Comparison of ENCODE assay signal across 13 cellular contexts in genomic region chr4:153763404-153763803, GRCh38. TPM values are rescaled to one million over a fixed set of nuclear protein-coding genes. Genes with fewer than 3 reads are reported as not detected.
DNase-seq lines count a peak whose midpoint lies in the region; ATAC-seq and TF ChIP-seq lines count a peak whose summit lies in the region.
"Had no signal": no experiment of that assay in that cellular context is flagged by ENCODE, and none has a peak within 500 bp of the region (broad histone marks: within the 10 kb centered on the region; RNA-seq: fewer than 3 reads in every experiment).

No MANE protein-coding gene starts in this region.

- H3K79me2 ChIP-seq in HCT116 (ENCODE audit: insufficient read depth, low read length), result no peaks in the 10 kb centered on the region
- no peaks in the 10 kb centered on the region for H3K79me2 ChIP-seq in trophoblast cell (ENCODE audit: control insufficient read depth, insufficient read depth, low read length, poor library complexity)

- no peak for ATAC-seq in CD4-positive, alpha-beta T cell (ENCODE audit: poor library complexity)
- peak; percentile 54; the same call in 1 of the 2 replicates for ATAC-seq in HCT116
- ATAC-seq in naive thymus-derived CD4-positive, alpha-beta T cell, result no peak
- ATAC-seq: left ventricle myocardium superior had no signal

- H2BK5ac ChIP-seq in trophoblast cell (ENCODE audit: low read depth, low read length, poor library complexity), result no peak overlapping the region

- H3K18ac ChIP-seq in trophoblast cell (ENCODE audit: low read length), result no peak overlapping the region

- no peaks in the 10 kb centered on the region for H3K79me1 ChIP-seq in trophoblast cell (ENCODE audit: low read length)

- H3K36me3 Mint-ChIP-seq in CD4-positive, alpha-beta T cell (ENCODE audit: low read depth), result no peaks in the 10 kb centered on the region
- no peaks in the 10 kb centered on the region for H3K36me3 Mint-ChIP-seq in glutamatergic neuron (ENCODE audit: unreplicated experiment)
- peaks cover 0 to 4% (median 0%) of the 10 kb centered on the region in 5 donors for H3K36me3 Mint-ChIP-seq in naive thymus-derived CD4-positive, alpha-beta T cell

- no peak overlapping the region for H4K12ac ChIP-seq in trophoblast cell (ENCODE audit: low read depth, low read length)

- TF ChIP-seq RAD21 in HCT116 (IDR thresholded peaks at IDR 0.05; ENCODE audit: low read depth), result peak; percentile 50

- H3K27ac Mint-ChIP-seq in CD4-positive, alpha-beta T cell, result no peak overlapping the region
- no peak overlapping the region for H3K27ac Mint-ChIP-seq in glutamatergic neuron (ENCODE audit: unreplicated experiment)
- peak overlapping the region in 2 of 9 donors; percentile 22 to 76 for H3K27ac Mint-ChIP-seq in naive thymus-derived CD4-positive, alpha-beta T cell

- H3K27me3 Mint-ChIP-seq in CD4-positive, alpha-beta T cell, result peaks cover 44% of the 10 kb centered on the region
- peaks cover 2% of the 10 kb centered on the region for H3K27me3 Mint-ChIP-seq in glutamatergic neuron (ENCODE audit: unreplicated experiment)
- peaks cover 0 to 57% (median 14%) of the 10 kb centered on the region in 5 donors for H3K27me3 Mint-ChIP-seq in naive thymus-derived CD4-positive, alpha-beta T cell

- H3K4me3 ChIP-seq in HCT116 (replicated peaks in 1 of 2; ENCODE audit: low read depth in 1 of 2, low read length in 2 of 2) (no peak overlapping the region), trophoblast cell (ENCODE audit: low read depth, low read length) (no peak overlapping the region)
- no peak overlapping the region for H3K4me3 ChIP-seq in naive thymus-derived CD4-positive, alpha-beta T cell (ENCODE audit: low read length)
- H3K4me3 ChIP-seq: HAP-1, SK-N-MC had no signal

- H4K91ac ChIP-seq in trophoblast cell (ENCODE audit: low read depth, low read length), result no peak overlapping the region

- no peak for TF ChIP-seq POLR2A in HCT116 (IDR thresholded peaks at IDR 0.05; ENCODE audit: borderline replicate concordance, extremely low read depth, insufficient read depth, insufficient read length)

- H4K20me1 ChIP-seq in HCT116 (ENCODE audit: insufficient read depth), result no peaks in the 10 kb centered on the region

- no peak overlapping the region for H3K4ac ChIP-seq in trophoblast cell (ENCODE audit: low read depth, low read length)

- H3K36me3 ChIP-seq in HCT116 (ENCODE audit: control insufficient read depth in 1 of 2, insufficient read depth in 2 of 2, low read length in 2 of 2), result no peaks in the 10 kb centered on the region
- no peaks in the 10 kb centered on the region for H3K36me3 ChIP-seq in naive thymus-derived CD4-positive, alpha-beta T cell (ENCODE audit: control insufficient read depth in 2 of 3, insufficient read depth in 3 of 3, low read length in 3 of 3)
- H3K36me3 ChIP-seq in trophoblast cell (ENCODE audit: control insufficient read depth in 1 of 2, insufficient read depth in 2 of 2, low read length in 2 of 2), result no peaks in the 10 kb centered on the region
- H3K36me3 ChIP-seq: HAP-1 had no signal

- H2AK5ac ChIP-seq in trophoblast cell (ENCODE audit: low read length), result no peak overlapping the region

- H3K4me2 ChIP-seq in HCT116 (ENCODE audit: low read length) (no peak overlapping the region), trophoblast cell (ENCODE audit: low read length) (no peak overlapping the region)

- no peak overlapping the region for H3K23ac ChIP-seq in trophoblast cell (ENCODE audit: low read length)

- H3K4me3 Mint-ChIP-seq in CD4-positive, alpha-beta T cell, result peak overlapping the region; percentile 57
- H3K4me3 Mint-ChIP-seq in glutamatergic neuron (ENCODE audit: unreplicated experiment), result no peak overlapping the region
- no peak overlapping the region for H3K4me3 Mint-ChIP-seq in naive thymus-derived CD4-positive, alpha-beta T cell

- intact Hi-C loops in CD4-positive, alpha-beta T cell (cut with DNase I, micrococcal nuclease), result no loop called here
- intact Hi-C loops in HCT116 (cut with micrococcal nuclease), result no loop called here
- intact Hi-C loops in cardiac septum (cut with DNase I), result no loop called here
- intact Hi-C loops in naive thymus-derived CD4-positive, alpha-beta T cell (cut with micrococcal nuclease), result no loop called here

- no peak overlapping the region for H2BK12ac ChIP-seq in trophoblast cell (ENCODE audit: low read length)

- no peaks in the 10 kb centered on the region for H3K9me3 ChIP-seq in CD4-positive, alpha-beta T cell (ENCODE audit: control insufficient read depth, low read length)
- H3K9me3 ChIP-seq in HCT116 (ENCODE audit: control insufficient read depth in 1 of 2, insufficient read depth in 1 of 2, low read depth in 1 of 2, low read length in 2 of 2) (no peaks in the 10 kb centered on the region), trophoblast cell (ENCODE audit: insufficient read depth, low read depth, low read length) (peaks cover 2% of the 10 kb centered on the region)
- no peaks in the 10 kb centered on the region for H3K9me3 ChIP-seq in naive thymus-derived CD4-positive, alpha-beta T cell (ENCODE audit: control insufficient read depth in 2 of 3, low read length in 3 of 3)
- H3K9me3 ChIP-seq: HAP-1 had no signal

- CTCF ChIA-PET in CD4-positive, alpha-beta T cell (lab: Charles Lee), result no interaction called here
- CTCF ChIA-PET in HCT116 (lab: Charles Lee), result no interaction called here
- CTCF ChIA-PET in naive thymus-derived CD4-positive, alpha-beta T cell (lab: Charles Lee), result interaction anchor here (1.3 kb wide), 1 partner anchor 129 kb away, joined by 3 read pairs; no protein-coding TSS in a partner anchor

- H3K4me1 Mint-ChIP-seq in CD4-positive, alpha-beta T cell (ENCODE audit: low read depth), result peaks cover 9% of the 10 kb centered on the region
- no peaks in the 10 kb centered on the region for H3K4me1 Mint-ChIP-seq in glutamatergic neuron (ENCODE audit: low read depth, unreplicated experiment)
- H3K4me1 Mint-ChIP-seq in naive thymus-derived CD4-positive, alpha-beta T cell, result peaks cover 0 to 37% (median 24%) of the 10 kb centered on the region in 7 donors

- H4K8ac ChIP-seq in trophoblast cell (ENCODE audit: low read depth, low read length), result no peak overlapping the region

- H2AFZ ChIP-seq in HCT116 (ENCODE audit: low read depth, low read length, poor library complexity, severe bottlenecking), result no peak overlapping the region
- H2AFZ ChIP-seq in trophoblast cell (ENCODE audit: insufficient read depth, low read length, poor library complexity), result no peak overlapping the region

- no CpG with 5 or more reads among the region's 1 CpG for WGBS in trophoblast cell (ENCODE audit: extremely low coverage, insufficient coverage, insufficient read length)

- H3K27me3 ChIP-seq in CD4-positive, alpha-beta T cell (ENCODE audit: control insufficient read depth, insufficient read depth, low read length), result peaks cover 5% of the 10 kb centered on the region
- H3K27me3 ChIP-seq in HCT116 (ENCODE audit: insufficient read depth, low read length) (no peaks in the 10 kb centered on the region), trophoblast cell (ENCODE audit: insufficient read depth, low read length) (peaks cover 12% of the 10 kb centered on the region)
- no peaks in the 10 kb centered on the region for H3K27me3 ChIP-seq in naive thymus-derived CD4-positive, alpha-beta T cell (ENCODE audit: control insufficient read depth in 2 of 2, insufficient read depth in 2 of 2, low read length in 2 of 2)

- H3K27ac ChIP-seq in CD4-positive, alpha-beta T cell (ENCODE audit: low read depth, low read length), result no peak overlapping the region
- H3K27ac ChIP-seq in HCT116 (ENCODE audit: low read depth, low read length), result no peak overlapping the region
- H3K27ac ChIP-seq in naive thymus-derived CD4-positive, alpha-beta T cell (ENCODE audit: low read depth, low read length), result no peak overlapping the region
- no peak overlapping the region for H3K27ac ChIP-seq in trophoblast cell (ENCODE audit: low read depth, low read length)

- H3K9ac ChIP-seq in HCT116 (ENCODE audit: low read length) (no peak overlapping the region), trophoblast cell (ENCODE audit: low read length) (no peak overlapping the region)

- no peak overlapping the region for H2BK120ac ChIP-seq in trophoblast cell (ENCODE audit: insufficient read depth, low read length, poor library complexity)

- POLR2A ChIA-PET in CD4-positive, alpha-beta T cell (lab: Charles Lee), result no interaction called here
- POLR2A ChIA-PET in HCT116 (lab: Charles Lee), result no interaction called here
- POLR2A ChIA-PET in naive thymus-derived CD4-positive, alpha-beta T cell (lab: Charles Lee), result no interaction called here

- no peak for TF ChIP-seq CTCF in CD4-positive, alpha-beta T cell (IDR thresholded peaks at IDR 0.05)
- TF ChIP-seq CTCF in HCT116 (IDR thresholded peaks at IDR 0.05 in 2 of 3, conservative IDR thresholded peaks at IDR 0.05 in 1 of 3; ENCODE audit: borderline replicate concordance in 1 of 3, insufficient read depth in 1 of 3, low read depth in 2 of 3, low read length in 2 of 3) (peak; percentile 27 to 57 (median 50); a peak in 4 of 6 replicates), glutamatergic neuron (IDR thresholded peaks at IDR 0.05; ENCODE audit: partially characterized antibody, unreplicated experiment) (peak; percentile 40)

- H3K9me3 Mint-ChIP-seq in CD4-positive, alpha-beta T cell, result no peaks in the 10 kb centered on the region
- H3K9me3 Mint-ChIP-seq in glutamatergic neuron (ENCODE audit: unreplicated experiment), result no peaks in the 10 kb centered on the region
- H3K9me3 Mint-ChIP-seq in naive thymus-derived CD4-positive, alpha-beta T cell, result peaks cover 0 to 5% (median 0%) of the 10 kb centered on the region in 11 donors

- DNase-seq in CD4-positive, alpha-beta T cell, result no peak
- DNase-seq in HCT116 (ENCODE audit: low read depth, low spot score) (no peak), SKM-1 (lab: John Stamatoyannopoulos, UW; ENCODE audit: unreplicated experiment) (peak; percentile 38), glutamatergic neuron (no peak), NCI-H2081 (lab: John Stamatoyannopoulos, UW) (no peak), cardiac septum (ENCODE audit: low spot score) (no peak), trophoblast cell (no peak)
- no peak for DNase-seq in naive thymus-derived CD4-positive, alpha-beta T cell
- DNase-seq: DMS79 treated with DMSO at 0.1 percent for 48 hours, left ventricle myocardium superior, NCI-H2029 treated with DMSO at 0.1 percent for 48 hours had no signal

- no peak overlapping the region for H3K14ac ChIP-seq in trophoblast cell (ENCODE audit: low read length)

- no peaks in the 10 kb centered on the region for H3K4me1 ChIP-seq in HCT116 (ENCODE audit: control insufficient read depth in 1 of 2, insufficient read depth in 2 of 2, low read length in 2 of 2)
- peaks cover 0 to 8% of the 10 kb centered on the region in 2 donors for H3K4me1 ChIP-seq in naive thymus-derived CD4-positive, alpha-beta T cell (ENCODE audit: control insufficient read depth in 2 of 2, insufficient read depth in 2 of 2, low read length in 2 of 2)
- H3K4me1 ChIP-seq in trophoblast cell (ENCODE audit: control insufficient read depth in 1 of 2, insufficient read depth in 2 of 2, low read length in 2 of 2), result peaks cover 5 to 6% of the 10 kb centered on the region in 2 experiments

- BruUV-seq in HCT116 (replicated peaks; lab: Mats Ljungman, UMichigan), result no TSS peak

- no peaks in the 10 kb centered on the region for H3K9me2 ChIP-seq in HCT116 (ENCODE audit: insufficient read depth)

- RAD21 ChIA-PET in HCT116 (lab: Charles Lee; ENCODE audit: low non-redundant PET in 1 of 2, low total read pairs in 2 of 2, uncharacterized antibody in 2 of 2, unreplicated experiment in 2 of 2), result no interaction called here

RNA-seq across cellular contexts. Expression of gene RNF175, which starts 3.6 kb away (rescaled TPM):
- total RNA-seq in CD4-positive, alpha-beta T cell, result 1 to 10 TPM; 1.4 to 1.8 TPM
- total RNA-seq in HCT116 (2021; ENCODE audit: unreplicated experiment) (not detected), glutamatergic neuron (ENCODE audit: unreplicated experiment) (2.1 TPM), cardiac septum (1.00 TPM)
- not detected in 2 replicates for polyA plus RNA-seq in HCT116 (2012)
- 10 to 100 TPM in 1 of 5 experiments, 1 to 10 TPM in 3, not detected in 1; 6.4 to 11.1 (median 8.4) TPM for total RNA-seq in naive thymus-derived CD4-positive, alpha-beta T cell
- 10 to 100 TPM in 1 of 2 donors, 1 to 10 TPM in 1; 8.4 to 14.0 TPM for polyA plus RNA-seq in naive thymus-derived CD4-positive, alpha-beta T cell
- polyA plus RNA-seq in trophoblast cell (2013), result 0.03 TPM in 1 of 2 replicates, not detected in the other

RNA-seq across cellular contexts. Expression of gene SFRP2, which starts 25.5 kb away (rescaled TPM):
- total RNA-seq in CD4-positive, alpha-beta T cell, result not detected
- 0.22 TPM for total RNA-seq in HCT116 (2021; ENCODE audit: unreplicated experiment)
- not detected in 2 replicates for polyA plus RNA-seq in HCT116 (2012)
- 0.54 TPM for total RNA-seq in glutamatergic neuron (ENCODE audit: unreplicated experiment)
- total RNA-seq in cardiac septum, result 2.1 TPM
- not detected for total RNA-seq in naive thymus-derived CD4-positive, alpha-beta T cell
- not detected for polyA plus RNA-seq in naive thymus-derived CD4-positive, alpha-beta T cell
- polyA plus RNA-seq in trophoblast cell (2013), result 104 and 114 TPM in 2 replicates
